In the genomic region with DNA sequence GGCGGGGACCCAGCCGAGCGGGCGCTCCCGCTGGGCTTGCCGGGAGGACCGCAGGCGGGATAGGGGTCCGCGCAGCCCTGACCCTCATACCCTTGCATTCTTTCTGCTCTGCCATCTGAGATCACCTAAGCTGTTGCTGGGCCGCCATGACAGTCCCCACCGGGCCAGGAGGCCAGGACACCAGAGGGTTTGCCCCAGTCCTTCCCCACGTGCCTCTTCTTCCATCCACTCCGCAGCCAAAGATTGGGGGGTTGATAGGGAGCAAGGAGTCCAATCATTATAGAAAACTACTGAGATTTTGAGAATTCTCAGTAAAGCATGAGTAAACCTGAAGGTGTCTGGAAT, we compare ENCODE assay signal across 9 cellular contexts. TPM values are rescaled to one million over a fixed set of nuclear protein-coding genes. Genes with fewer than 3 reads are reported as not detected.
DNase-seq lines count a peak whose midpoint lies in the region; ATAC-seq lines count a peak whose summit lies in the region.
"Had no signal": no experiment of that assay in that cellular context is flagged by ENCODE, and none has a peak within 500 bp of the region (broad histone marks: within the 10 kb centered on the region; RNA-seq: fewer than 3 reads in every experiment).

No MANE protein-coding gene starts in this region.

- peak overlapping the region in 2 of 3 donors; percentile 35 to 62 for H3K4me3 Mint-ChIP-seq in T-cell
- peak overlapping the region; percentile 71 for H3K4me3 Mint-ChIP-seq in stimulated activated memory B cell treated with anti-CD40 and anti-IgM and Interleukin-4, amounts not matched to agents 10 μg/mL and 1 μg/mL and 100 μg/mL, for 72 hours
- H3K4me3 Mint-ChIP-seq: activated naive CD8-positive, alpha-beta T cell treated with anti-CD3 and anti-CD28 coated beads, Interleukin-2, amount 10 ng/mL, durations not matched to agents 7 days and 5 days had no signal

- no peaks in the 10 kb centered on the region for H3K36me3 Mint-ChIP-seq in T-cell
- H3K36me3 Mint-ChIP-seq in stimulated activated memory B cell treated with anti-CD40 and anti-IgM and Interleukin-4, amounts not matched to agents 10 μg/mL and 1 μg/mL and 100 μg/mL, for 72 hours = no peaks in the 10 kb centered on the region
- H3K36me3 Mint-ChIP-seq: activated naive CD8-positive, alpha-beta T cell treated with anti-CD3 and anti-CD28 coated beads, Interleukin-2, amount 10 ng/mL, durations not matched to agents 7 days and 5 days had no signal

- DNase-seq in NCI-H2081 (lab: John Stamatoyannopoulos, UW) = peak; percentile 8 to 37
- DNase-seq in NCI-H2081 treated with DMSO at 0.1 percent for 48 hours (lab: John Stamatoyannopoulos, UW) = no peak
- DNase-seq in T-cell = no peak
- DNase-seq in RPMI8226 = no peak
- DNase-seq: activated naive CD8-positive, alpha-beta T cell treated with anti-CD3 and anti-CD28 coated beads, Interleukin-2, amount 10 ng/mL, durations not matched to agents 7 days and 5 days had no signal

- H3K4me3 ChIP-seq in iPS-18c (ENCODE audit: insufficient read depth, low read depth, low read length) = peak overlapping the region; percentile 56

- CTCF ChIA-PET in T-cell (lab: Charles Lee) = no interaction called here

- ATAC-seq in T-cell (replicated peaks in 1 of 4) (no peak), HG02973 (IDR thresholded peaks at IDR 0.05; ENCODE audit: unreplicated experiment) (no peak), GM21717 (IDR thresholded peaks at IDR 0.05; ENCODE audit: unreplicated experiment) (no peak)
- ATAC-seq in stimulated activated memory B cell treated with anti-CD40 and anti-IgM and Interleukin-4, amounts not matched to agents 10 μg/mL and 1 μg/mL and 100 μg/mL, for 72 hours = no peak

- H3K9me3 ChIP-seq in iPS-18c (ENCODE audit: control insufficient read depth, insufficient read depth, low read length) = no peaks in the 10 kb centered on the region

- H3K27ac Mint-ChIP-seq in T-cell = no peak overlapping the region
- H3K27ac Mint-ChIP-seq in stimulated activated memory B cell treated with anti-CD40 and anti-IgM and Interleukin-4, amounts not matched to agents 10 μg/mL and 1 μg/mL and 100 μg/mL, for 72 hours = no peak overlapping the region
- H3K27ac Mint-ChIP-seq: activated naive CD8-positive, alpha-beta T cell treated with anti-CD3 and anti-CD28 coated beads, Interleukin-2, amount 10 ng/mL, durations not matched to agents 7 days and 5 days had no signal

- no peaks in the 10 kb centered on the region for H3K9me3 Mint-ChIP-seq in T-cell
- no peaks in the 10 kb centered on the region for H3K9me3 Mint-ChIP-seq in stimulated activated memory B cell treated with anti-CD40 and anti-IgM and Interleukin-4, amounts not matched to agents 10 μg/mL and 1 μg/mL and 100 μg/mL, for 72 hours
- H3K9me3 Mint-ChIP-seq: activated naive CD8-positive, alpha-beta T cell treated with anti-CD3 and anti-CD28 coated beads, Interleukin-2, amount 10 ng/mL, durations not matched to agents 7 days and 5 days had no signal

- peaks cover 0 to 4% (median 2%) of the 10 kb centered on the region in 3 donors for H3K4me1 Mint-ChIP-seq in T-cell
- H3K4me1 Mint-ChIP-seq in stimulated activated memory B cell treated with anti-CD40 and anti-IgM and Interleukin-4, amounts not matched to agents 10 μg/mL and 1 μg/mL and 100 μg/mL, for 72 hours = peaks cover 5% of the 10 kb centered on the region
- H3K4me1 Mint-ChIP-seq: activated naive CD8-positive, alpha-beta T cell treated with anti-CD3 and anti-CD28 coated beads, Interleukin-2, amount 10 ng/mL, durations not matched to agents 7 days and 5 days had no signal

- POLR2A ChIA-PET in T-cell (lab: Charles Lee) = no interaction called here

- peaks cover 22 to 33% of the 10 kb centered on the region in 2 donors for H3K27me3 Mint-ChIP-seq in T-cell
- peaks cover 53% of the 10 kb centered on the region for H3K27me3 Mint-ChIP-seq in stimulated activated memory B cell treated with anti-CD40 and anti-IgM and Interleukin-4, amounts not matched to agents 10 μg/mL and 1 μg/mL and 100 μg/mL, for 72 hours

RNA-seq across cellular contexts. Expression of gene GRB14, which starts 0.5 kb away (rescaled TPM):
- not detected for total RNA-seq in T-cell
- total RNA-seq: activated naive CD8-positive, alpha-beta T cell treated with anti-CD3 and anti-CD28 coated beads, Interleukin-2, amount 10 ng/mL, durations not matched to agents 7 days and 5 days had no signal

Comparison
In these comparisons a context has a peak if more than half of its experiments do, and no peak if none do; other contexts are left out.
1. DNase-seq: peak in NCI-H2081 (2 of 2); none in NCI-H2081 treated with DMSO at 0.1 percent for 48 hours (single experiment), T-cell (0 of 34) and RPMI8226 (single experiment).